1 cellular context compared by ENCODE assay signal in the genomic region with DNA sequence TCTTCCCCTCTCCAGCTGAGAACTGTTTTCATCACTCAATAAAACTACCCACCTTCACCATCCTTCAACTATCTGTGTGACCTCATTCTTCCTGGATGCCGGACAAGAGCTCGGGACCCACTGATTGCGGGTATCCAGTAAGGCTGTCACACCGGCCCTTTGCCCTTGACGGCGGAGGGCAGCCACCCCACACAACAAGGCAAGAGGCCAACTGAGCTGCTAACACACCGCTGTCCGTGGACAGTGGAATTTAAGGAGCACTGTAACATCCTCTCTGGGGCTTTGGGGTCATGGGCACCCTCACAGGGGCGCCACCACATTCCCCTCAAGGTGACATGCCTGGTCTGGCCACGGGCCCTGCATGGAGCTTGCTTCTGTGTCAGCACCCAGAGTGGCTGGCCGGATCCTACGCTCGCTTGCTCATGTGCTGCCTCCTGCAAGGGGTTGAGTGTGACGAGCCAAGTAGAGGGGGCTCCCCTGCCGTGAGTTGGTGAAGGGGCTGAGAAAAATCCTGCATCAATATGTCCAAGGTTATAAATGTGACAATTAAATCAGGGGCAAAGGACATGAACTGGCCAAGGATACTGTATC.
TF ChIP-seq lines count a peak whose summit lies in the region.

No MANE protein-coding gene starts in this region.

TF ChIP-seq in IMR-90, 13 proteins besides CTCF, POLR2A, EP300 and RAD21 (continued from another document):
- TF ChIP-seq, protein P1, sequence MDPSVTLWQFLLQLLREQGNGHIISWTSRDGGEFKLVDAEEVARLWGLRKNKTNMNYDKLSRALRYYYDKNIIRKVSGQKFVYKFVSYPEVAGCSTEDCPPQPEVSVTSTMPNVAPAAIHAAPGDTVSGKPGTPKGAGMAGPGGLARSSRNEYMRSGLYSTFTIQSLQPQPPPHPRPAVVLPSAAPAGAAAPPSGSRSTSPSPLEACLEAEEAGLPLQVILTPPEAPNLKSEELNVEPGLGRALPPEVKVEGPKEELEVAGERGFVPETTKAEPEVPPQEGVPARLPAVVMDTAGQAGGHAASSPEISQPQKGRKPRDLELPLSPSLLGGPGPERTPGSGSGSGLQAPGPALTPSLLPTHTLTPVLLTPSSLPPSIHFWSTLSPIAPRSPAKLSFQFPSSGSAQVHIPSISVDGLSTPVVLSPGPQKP (IDR thresholded peaks at IDR 0.05; ENCODE audit: borderline replicate concordance, low read depth, low read length): no peak
- no peak for TF ChIP-seq MAFK (IDR thresholded peaks at IDR 0.05; ENCODE audit: low read depth, low read length)
